ENCODE assay signal across 15 cellular contexts in the genomic region with DNA sequence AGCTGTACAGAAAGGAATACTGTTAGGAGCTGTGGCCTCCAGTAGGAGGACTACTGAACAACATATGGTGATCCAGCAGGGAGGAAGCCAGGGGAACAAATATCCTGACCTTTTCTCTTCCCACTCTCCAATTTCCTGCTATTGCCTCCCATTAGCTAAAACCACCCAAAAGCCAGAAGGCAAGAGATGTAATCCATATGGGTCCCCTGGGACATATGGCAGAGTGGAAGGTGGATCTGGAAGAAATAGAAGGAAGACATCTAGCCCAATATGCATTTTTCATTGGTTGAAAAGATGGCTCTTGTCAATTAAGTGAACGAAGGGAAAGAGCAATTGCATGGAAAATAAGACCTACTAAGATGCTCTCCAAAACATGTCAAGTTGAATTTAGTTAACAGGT.
"Had no signal": no experiment of that assay in that cellular context is flagged by ENCODE, and none has a peak within 500 bp of the region (broad histone marks: within the 10 kb centered on the region; RNA-seq: fewer than 3 reads in every experiment).

No MANE protein-coding gene starts in this region.

- H3K9me3 ChIP-seq: colonic mucosa, esophagus squamous epithelium, pancreas, prostate gland had no signal

- H3K27ac Mint-ChIP-seq: memory B cell; mesothelial cell of epicardium; natural killer cell treated with Interleukin-12 subunit alpha and Interleukin-12 subunit beta and Interleukin-15 and Interleukin-18, amount 100 ng/mL, for 72 hours had no signal

- ATAC-seq: left lobe of liver; natural killer cell treated with Interleukin-12 subunit alpha and Interleukin-12 subunit beta and Interleukin-15 and Interleukin-18, amount 100 ng/mL, for 72 hours; pancreas had no signal

- H3K4me2 ChIP-seq: smooth muscle cell had no signal

- H3K36me3 Mint-ChIP-seq: memory B cell; mesothelial cell of epicardium; natural killer cell treated with Interleukin-12 subunit alpha and Interleukin-12 subunit beta and Interleukin-15 and Interleukin-18, amount 100 ng/mL, for 72 hours had no signal

- H3K36me3 ChIP-seq: colonic mucosa, esophagus squamous epithelium, pancreas, prostate gland had no signal

- H3K27me3 ChIP-seq: colonic mucosa, esophagus squamous epithelium, pancreas had no signal

- H3K27ac ChIP-seq: colonic mucosa, esophagus squamous epithelium, pancreas, prostate gland had no signal

- DNase-seq: colonic mucosa; dermis blood vessel endothelial cell; esophagus squamous epithelium; islet precursor cell; occipital lobe; pancreas; stimulated activated CD4-positive, alpha-beta T cell treated with anti-CD3 and anti-CD28 coated beads, Interleukin-2, amount 100 ng/mL, for 48 hours; stimulated activated naive CD4-positive, alpha-beta T cell treated with Interleukin-2 at 50 U/mL for 16 hours; trophoblast cell had no signal

- H3K4me1 Mint-ChIP-seq: memory B cell, mesothelial cell of epicardium had no signal

- H3K9me3 Mint-ChIP-seq: mesothelial cell of epicardium had no signal

- H3K27me3 Mint-ChIP-seq: memory B cell; natural killer cell treated with Interleukin-12 subunit alpha and Interleukin-12 subunit beta and Interleukin-15 and Interleukin-18, amount 100 ng/mL, for 72 hours had no signal

- H3K4me3 ChIP-seq: colonic mucosa, esophagus squamous epithelium, pancreas, prostate gland, smooth muscle cell had no signal

- H3K4me3 Mint-ChIP-seq: memory B cell; mesothelial cell of epicardium; natural killer cell treated with Interleukin-12 subunit alpha and Interleukin-12 subunit beta and Interleukin-15 and Interleukin-18, amount 100 ng/mL, for 72 hours had no signal

- H3K4me1 ChIP-seq: colonic mucosa, esophagus squamous epithelium, pancreas, prostate gland had no signal
